In genomic region chr3:149332227-149332765, GRCh38 we compare ENCODE assay signal across 21 cellular contexts. TPM values are rescaled to one million over a fixed set of nuclear protein-coding genes. Genes with fewer than 3 reads are reported as not detected.
A peak's percentile ranks its signal among the peaks of the same experiment; 100 is the strongest.
DNase-seq lines count a peak whose midpoint lies in the region; ATAC-seq and TF ChIP-seq lines count a peak whose summit lies in the region.
"Had no signal": no experiment of that assay in that cellular context is flagged by ENCODE, and none has a peak within 500 bp of the region (broad histone marks: within the 10 kb centered on the region; RNA-seq: fewer than 3 reads in every experiment).

No MANE protein-coding gene starts in this region.

- ATAC-seq in Right ventricle myocardium superior (ENCODE audit: poor library complexity): no peak
- no peak for ATAC-seq in lower lobe of right lung
- ATAC-seq in upper lobe of right lung: no peak
- no peak for ATAC-seq in HG02571 (IDR thresholded peaks at IDR 0.05; ENCODE audit: unreplicated experiment)
- ATAC-seq: activated CD8-positive, alpha-beta memory T cell treated with anti-CD3 and anti-CD28 coated beads, Interleukin-2, amount 10 ng/mL, durations not matched to agents 7 days and 5 days; GM12878; stimulated activated memory B cell treated with anti-CD40 and anti-IgM and Interleukin-4, amounts not matched to agents 10 μg/mL and 1 μg/mL and 100 μg/mL, for 72 hours had no signal

- H3K4me3 ChIP-seq in right atrium auricular region (peak overlapping the region; percentile 15 to 31), lower lobe of right lung (peak overlapping the region; percentile 10), upper lobe of right lung (peak overlapping the region; percentile 21)
- H3K4me3 ChIP-seq: GM12878 had no signal

- H3K9me3 Mint-ChIP-seq in endothelial cell (ENCODE audit: unreplicated experiment): no peaks in the 10 kb centered on the region
- H3K9me3 Mint-ChIP-seq: CD4-positive, alpha-beta memory T cell; stimulated activated memory B cell treated with anti-CD40 and anti-IgM and Interleukin-4, amounts not matched to agents 10 μg/mL and 1 μg/mL and 100 μg/mL, for 72 hours had no signal

- peak overlapping the region; percentile 95 for H3K27ac Mint-ChIP-seq in endothelial cell (ENCODE audit: unreplicated experiment)
- H3K27ac Mint-ChIP-seq: activated CD8-positive, alpha-beta memory T cell treated with anti-CD3 and anti-CD28 coated beads, Interleukin-2, amount 10 ng/mL, durations not matched to agents 7 days and 5 days; CD4-positive, alpha-beta memory T cell; stimulated activated memory B cell treated with anti-CD40 and anti-IgM and Interleukin-4, amounts not matched to agents 10 μg/mL and 1 μg/mL and 100 μg/mL, for 72 hours had no signal

- H3K4me1 Mint-ChIP-seq in endothelial cell (ENCODE audit: unreplicated experiment): peaks cover 32% of the 10 kb centered on the region
- H3K4me1 Mint-ChIP-seq: activated CD8-positive, alpha-beta memory T cell treated with anti-CD3 and anti-CD28 coated beads, Interleukin-2, amount 10 ng/mL, durations not matched to agents 7 days and 5 days; CD4-positive, alpha-beta memory T cell; stimulated activated memory B cell treated with anti-CD40 and anti-IgM and Interleukin-4, amounts not matched to agents 10 μg/mL and 1 μg/mL and 100 μg/mL, for 72 hours had no signal

- no peaks in the 10 kb centered on the region for H3K4me1 ChIP-seq in right atrium auricular region
- peaks cover 8% of the 10 kb centered on the region for H3K4me1 ChIP-seq in lower lobe of right lung
- H3K4me1 ChIP-seq in upper lobe of right lung: peaks cover 11% of the 10 kb centered on the region

- H3K27me3 ChIP-seq in right atrium auricular region (no peaks in the 10 kb centered on the region), lower lobe of right lung (ENCODE audit: low read depth) (no peaks in the 10 kb centered on the region), upper lobe of right lung (no peaks in the 10 kb centered on the region)

- H3K9me3 ChIP-seq in right atrium auricular region (no peaks in the 10 kb centered on the region), lower lobe of right lung (no peaks in the 10 kb centered on the region), upper lobe of right lung (no peaks in the 10 kb centered on the region)

- no peaks in the 10 kb centered on the region for H3K27me3 Mint-ChIP-seq in endothelial cell (ENCODE audit: unreplicated experiment)

- H3K27ac ChIP-seq in right atrium auricular region: peak overlapping the region; percentile 29 to 49
- H3K27ac ChIP-seq in lower lobe of right lung: peak overlapping the region; percentile 63
- H3K27ac ChIP-seq in upper lobe of right lung: peak overlapping the region; percentile 62

- H3K36me3 ChIP-seq in right atrium auricular region (no peaks in the 10 kb centered on the region), lower lobe of right lung (no peaks in the 10 kb centered on the region), upper lobe of right lung (no peaks in the 10 kb centered on the region)

- no peaks in the 10 kb centered on the region for H3K36me3 Mint-ChIP-seq in endothelial cell (ENCODE audit: low read depth, unreplicated experiment)
- H3K36me3 Mint-ChIP-seq: activated CD8-positive, alpha-beta memory T cell treated with anti-CD3 and anti-CD28 coated beads, Interleukin-2, amount 10 ng/mL, durations not matched to agents 7 days and 5 days; CD4-positive, alpha-beta memory T cell; stimulated activated memory B cell treated with anti-CD40 and anti-IgM and Interleukin-4, amounts not matched to agents 10 μg/mL and 1 μg/mL and 100 μg/mL, for 72 hours had no signal

- DNase-seq in right atrium auricular region (ENCODE audit: low spot score) (no peak), Right ventricle myocardium superior (no peak), endothelial cell (ENCODE audit: low spot score) (no peak), lower lobe of right lung (no peak), upper lobe of right lung (no peak), GM10266 (ENCODE audit: extremely low spot score) (no peak), GM20000 (ENCODE audit: low spot score) (no peak)
- DNase-seq: activated CD4-positive, CD25-positive, alpha-beta regulatory T cell treated with anti-CD3 and anti-CD28 coated beads, Interleukin-2, amount 50 U/mL, for 72 hours; activated CD8-positive, alpha-beta memory T cell treated with anti-CD3 and anti-CD28 coated beads, Interleukin-2, amount 10 ng/mL, durations not matched to agents 7 days and 5 days; activated gamma-delta T cell; anterior cingulate cortex; CD4-positive, alpha-beta memory T cell; cortex of kidney; H7; Kasumi-1; NCI-H1436; T-helper 2 cell had no signal

- no peak for TF ChIP-seq CTCF in right atrium auricular region (IDR thresholded peaks at IDR 0.05)
- TF ChIP-seq CTCF in endothelial cell (IDR thresholded peaks at IDR 0.05; ENCODE audit: unreplicated experiment): no peak
- TF ChIP-seq CTCF in lower lobe of right lung (IDR thresholded peaks at IDR 0.05): no peak
- no peak for TF ChIP-seq CTCF in upper lobe of right lung (IDR thresholded peaks at IDR 0.05)
- no peak for TF ChIP-seq CTCF in GM10266 (IDR thresholded peaks at IDR 0.05; ENCODE audit: control insufficient read depth, insufficient read depth, low read depth, missing control alignments)
- no peak for TF ChIP-seq CTCF in GM20000 (IDR thresholded peaks at IDR 0.05; ENCODE audit: extremely low read depth, missing control alignments)

- intact Hi-C loops in Right ventricle myocardium superior (cut with DNase I): no loop called here
- intact Hi-C loops in lower lobe of right lung (cut with DNase I): no loop called here
- intact Hi-C loops in upper lobe of right lung (cut with DNase I): no loop called here

- peak overlapping the region; percentile 86 for H3K4me3 Mint-ChIP-seq in endothelial cell (ENCODE audit: unreplicated experiment)
- H3K4me3 Mint-ChIP-seq: activated CD8-positive, alpha-beta memory T cell treated with anti-CD3 and anti-CD28 coated beads, Interleukin-2, amount 10 ng/mL, durations not matched to agents 7 days and 5 days; CD4-positive, alpha-beta memory T cell; stimulated activated memory B cell treated with anti-CD40 and anti-IgM and Interleukin-4, amounts not matched to agents 10 μg/mL and 1 μg/mL and 100 μg/mL, for 72 hours had no signal

RNA-seq across cellular contexts. Expression of gene TM4SF18, which starts 1.1 kb away (rescaled TPM):
- 10 to 100 TPM in 1 of 2 donors, 1 to 10 TPM in 1; 6.7 to 13.8 TPM for total RNA-seq in right atrium auricular region
- total RNA-seq in Right ventricle myocardium superior: 13.2 TPM
- total RNA-seq in endothelial cell (ENCODE audit: unreplicated experiment): 57.4 TPM
- total RNA-seq in lower lobe of right lung: 6.5 TPM
- 13.4 TPM for total RNA-seq in upper lobe of right lung
- total RNA-seq: activated CD8-positive, alpha-beta memory T cell treated with anti-CD3 and anti-CD28 coated beads, Interleukin-2, amount 10 ng/mL, durations not matched to agents 7 days and 5 days; CD4-positive, alpha-beta memory T cell; fibroblast of villous mesenchyme; GM12878 had no signal

RNA-seq across cellular contexts. Expression of gene TM4SF1, which starts 45.2 kb away (rescaled TPM):
- 100 to 1,000 TPM; 211 to 341 TPM for total RNA-seq in right atrium auricular region
- 110 TPM for total RNA-seq in Right ventricle myocardium superior
- total RNA-seq in endothelial cell (ENCODE audit: unreplicated experiment): 0.97 TPM
- total RNA-seq in lower lobe of right lung: 146 TPM
- 188 TPM for total RNA-seq in upper lobe of right lung
- total RNA-seq: activated CD8-positive, alpha-beta memory T cell treated with anti-CD3 and anti-CD28 coated beads, Interleukin-2, amount 10 ng/mL, durations not matched to agents 7 days and 5 days; CD4-positive, alpha-beta memory T cell had no signal

Comparison
In these comparisons a context has a peak if more than half of its experiments do, and no peak if none do; other contexts are left out.
1. RNA of gene TM4SF1, which starts 45.2 kb away (total RNA-seq): 211 to 341 TPM in right atrium auricular region, 188 TPM in upper lobe of right lung (single experiment), 146 TPM in lower lobe of right lung (single experiment) and 110 TPM in Right ventricle myocardium superior (single experiment); 0.97 TPM in endothelial cell (single experiment); every median in the first group is over 10 times any median in the second.
2. Peak in every context shown above with its lines, with median percentiles within 50 percentile points of each other: H3K27ac ChIP-seq and H3K4me3 ChIP-seq.